In genomic region chr1:14777516-14778506, GRCh38 we compare ENCODE assay signal across 20 cellular contexts.
A peak's percentile ranks its signal among the peaks of the same experiment; 100 is the strongest.
DNase-seq lines count a peak whose midpoint lies in the region; ATAC-seq and TF ChIP-seq lines count a peak whose summit lies in the region.
"Had no signal": no experiment of that assay in that cellular context is flagged by ENCODE, and none has a peak within 500 bp of the region (broad histone marks: within the 10 kb centered on the region; RNA-seq: fewer than 3 reads in every experiment).

No MANE protein-coding gene starts in this region.

- H2AK9ac ChIP-seq in IMR-90 (replicated peaks; ENCODE audit: low read depth, low read length, poor library complexity): no peak overlapping the region

- H2BK15ac ChIP-seq in IMR-90 (ENCODE audit: low read depth, low read length): no peak overlapping the region

- H2BK20ac ChIP-seq in IMR-90 (ENCODE audit: low read depth, low read length): no peak overlapping the region

- POLR2A ChIA-PET in IMR-90 (lab: Charles Lee; ENCODE audit: unreplicated experiment) (interaction anchor here (0.7 kb wide), 1 partner anchor 13 kb away, joined by 4 read pairs; no protein-coding TSS in a partner anchor), OCI-LY7 (lab: Charles Lee) (interaction anchor here (0.6 to 1.7 kb wide), 3 partner anchors 9 to 153 kb away, joined by 3 to 4 read pairs (median 3); no protein-coding TSS in a partner anchor)

- intact Hi-C loops in IMR-90 (cut with micrococcal nuclease): loop anchor here (2.0 kb wide), 1 partner anchor 323 kb away; no protein-coding TSS in a partner anchor
- intact Hi-C loops in OCI-LY7 (cut with micrococcal nuclease; ENCODE audit: unreplicated experiment): loop anchor here (10.0 kb wide), 1 partner anchor 257 kb away; no protein-coding TSS in a partner anchor
- intact Hi-C loops in heart right ventricle (cut with DNase I): loop anchor here in 7 of 10 donors (2.0 to 10.0 kb wide), 4 partner anchors 249 to 269 kb away; no protein-coding TSS in a partner anchor

- BruUV-seq in IMR-90 (replicated peaks; lab: Mats Ljungman, UMichigan): no TSS peak
- BruUV-seq in OCI-LY7 (replicated peaks; lab: Mats Ljungman, UMichigan): no TSS peak

- H3K9me2 ChIP-seq in OCI-LY7 (ENCODE audit: insufficient read depth, low read length): no peaks in the 10 kb centered on the region

- H3K9me3 ChIP-seq in BLaER1 treated with 17β-estradiol and CSF1 and Interleukin-3, amounts not matched to agents 10 nM and 100 nM (replicated peaks in 1 of 11): peaks cover 0 to 20% (median 5%) of the 10 kb centered on the region in 11 experiments; a peak in 10 of 22 replicates
- H3K9me3 ChIP-seq in IMR-90 (ENCODE audit: control insufficient read depth, insufficient read depth, low read length) (0 out of 2 replicates have a peak, but pooled peaks cover 2% of the 10 kb centered on the region), OCI-LY7 (ENCODE audit: low read length) (no peaks in the 10 kb centered on the region), heart right ventricle (no peaks in the 10 kb centered on the region)
- H3K9me3 ChIP-seq: MG63, right lobe of liver had no signal

- H3K23ac ChIP-seq in IMR-90 (ENCODE audit: low read depth, low read length): no peak overlapping the region

- H3K27me3 ChIP-seq in BLaER1 treated with 17β-estradiol and CSF1 and Interleukin-3, amounts not matched to agents 10 nM and 100 nM: no peaks in the 10 kb centered on the region
- no peaks in the 10 kb centered on the region for H3K27me3 ChIP-seq in IMR-90 (ENCODE audit: control insufficient read depth, insufficient read depth, low read length)
- peaks cover 0 to 4% (median 0%) of the 10 kb centered on the region in 7 donors for H3K27me3 ChIP-seq in heart right ventricle
- H3K27me3 ChIP-seq: foreskin keratinocyte, MG63, right lobe of liver had no signal

- no peak for TF ChIP-seq POLR2A in IMR-90 (IDR thresholded peaks at IDR 0.05; ENCODE audit: low read depth, low read length)

- no peaks in the 10 kb centered on the region for H3K9me1 ChIP-seq in IMR-90 (ENCODE audit: insufficient read depth, low read length)

- no peaks in the 10 kb centered on the region for H4K20me1 ChIP-seq in BLaER1 treated with 17β-estradiol and CSF1 and Interleukin-3, amounts not matched to agents 10 nM and 100 nM
- no peaks in the 10 kb centered on the region for H4K20me1 ChIP-seq in IMR-90 (ENCODE audit: insufficient read depth, low read length)
- H4K20me1 ChIP-seq in OCI-LY7 (ENCODE audit: insufficient read depth, low read length): no peaks in the 10 kb centered on the region

- TF ChIP-seq CTCF in IMR-90 (conservative IDR thresholded peaks at IDR 0.05; ENCODE audit: low read depth, low read length) (no peak), OCI-LY7 (conservative IDR thresholded peaks at IDR 0.05; ENCODE audit: low read length) (no peak), heart right ventricle (IDR thresholded peaks at IDR 0.05) (no peak)

- DNase-seq in IMR-90: no peak
- no peak for DNase-seq in OCI-LY7 (ENCODE audit: low spot score)
- DNase-seq in astrocyte of the hippocampus (ENCODE audit: low read depth, low spot score): peak; percentile 56
- DNase-seq in NCI-H2029 (lab: John Stamatoyannopoulos, UW): no peak
- DNase-seq in heart right ventricle: no peak
- DNase-seq: activated naive CD4-positive, alpha-beta T cell treated with anti-CD3 and anti-CD28 coated beads for 36 hours; activated T-cell treated with anti-CD3 and anti-CD28 coated beads, Interleukin-2, amount 50 U/mL, for 48 hours; amniotic stem cell; effector memory CD8-positive, alpha-beta T cell; foreskin keratinocyte; HCEC 1CT; MG63; NCI-H1694; right lobe of liver; stimulated activated CD4-positive, alpha-beta T cell treated with anti-CD3 and anti-CD28 coated beads, Interleukin-15, amount 100 ng/mL, for 24 hours had no signal

- TF ChIP-seq RAD21 in IMR-90 (IDR thresholded peaks at IDR 0.05; ENCODE audit: low read length): no peak

- dilution Hi-C loops in IMR-90 (cut with HindIII; ENCODE audit: low sequenced_read_pairs, unreplicated experiment): no loop called here

- no peaks in the 10 kb centered on the region for H3K79me2 ChIP-seq in OCI-LY7 (ENCODE audit: insufficient read depth, low read depth, low read length)

- H2AK5ac ChIP-seq in IMR-90 (ENCODE audit: low read depth, low read length): no peak overlapping the region

- in situ Hi-C loops in IMR-90 (cut with MboI; ENCODE audit: low sequenced_read_pairs): loop anchor here (5.0 kb wide), 1 partner anchor 269 kb away; no protein-coding TSS in a partner anchor

- H3K9ac ChIP-seq in BLaER1 treated with 17β-estradiol and CSF1 and Interleukin-3, amounts not matched to agents 10 nM and 100 nM: peak overlapping the region in 8 of 11 experiments; percentile 43 to 73 (median 58); a peak in 14 of 22 replicates
- H3K9ac ChIP-seq in IMR-90 (ENCODE audit: low read depth, low read length): no peak overlapping the region

- no peak overlapping the region for H4K8ac ChIP-seq in IMR-90 (ENCODE audit: low read depth in 2 of 2, low read length in 2 of 2)

- peak overlapping the region in 9 of 11 experiments; percentile 14 to 88 (median 79); a peak in 17 of 22 replicates for H3K27ac ChIP-seq in BLaER1 treated with 17β-estradiol and CSF1 and Interleukin-3, amounts not matched to agents 10 nM and 100 nM
- no peak overlapping the region for H3K27ac ChIP-seq in IMR-90 (ENCODE audit: insufficient read depth, low read length)
- no peak overlapping the region for H3K27ac ChIP-seq in OCI-LY7 (ENCODE audit: low read depth, low read length, poor library complexity, severe bottlenecking)
- H3K27ac ChIP-seq in heart right ventricle: no peak overlapping the region
- H3K27ac ChIP-seq: foreskin keratinocyte, right lobe of liver, SK-N-MC had no signal

- H3K36me3 ChIP-seq in BLaER1 treated with 17β-estradiol and CSF1 and Interleukin-3, amounts not matched to agents 10 nM and 100 nM: no peaks in the 10 kb centered on the region
- H3K36me3 ChIP-seq in IMR-90 (ENCODE audit: control insufficient read depth, insufficient read depth, low read length) (no peaks in the 10 kb centered on the region), OCI-LY7 (ENCODE audit: insufficient read depth, low read length) (no peaks in the 10 kb centered on the region), heart right ventricle (no peaks in the 10 kb centered on the region)
- H3K36me3 ChIP-seq: MG63, right lobe of liver had no signal

- H4K91ac ChIP-seq in IMR-90 (ENCODE audit: insufficient read depth, low read depth, low read length): no peak overlapping the region

- H3K4ac ChIP-seq in IMR-90 (ENCODE audit: low read depth, low read length): no peak overlapping the region

- CTCF ChIA-PET in IMR-90 (lab: Yijun Ruan, JAX) (interaction anchor here (1.0 kb wide), 1 partner anchor 10 kb away, joined by 3 read pairs; no protein-coding TSS in a partner anchor), OCI-LY7 (lab: Charles Lee; ENCODE audit: unreplicated experiment) (interaction anchor here (0.6 to 0.9 kb wide), 2 partner anchors 22 to 887 kb away, joined by 3 to 4 read pairs; no protein-coding TSS in a partner anchor)

- 43% methylated on average over 1 of the region's 11 CpGs; no CpG with 5 or more reads in 1 of the 2 experiments for WGBS in IMR-90 (ENCODE audit: extremely low coverage in 2 of 2, insufficient read length in 1 of 2), 2 experiments
- WGBS in heart right ventricle, 2 donors: 70 to 73% methylated on average over 11 of the region's 11 CpGs

- peaks cover 18 to 62% (median 50%) of the 10 kb centered on the region in 10 experiments for H3K4me1 ChIP-seq in BLaER1 treated with 17β-estradiol and CSF1 and Interleukin-3, amounts not matched to agents 10 nM and 100 nM
- H3K4me1 ChIP-seq in IMR-90 (ENCODE audit: control insufficient read depth, insufficient read depth, low read length) (no peaks in the 10 kb centered on the region), OCI-LY7 (ENCODE audit: insufficient read depth, low read length, poor library complexity, severe bottlenecking) (peaks cover 16% of the 10 kb centered on the region), heart right ventricle (peaks cover 0 to 3% (median 0%) of the 10 kb centered on the region in 9 donors)
- H3K4me1 ChIP-seq: foreskin keratinocyte, right lobe of liver had no signal

- no peak overlapping the region for H3K14ac ChIP-seq in IMR-90 (replicated peaks; ENCODE audit: low read depth, low read length)

- H3K79me1 ChIP-seq in IMR-90 (ENCODE audit: low read depth in 1 of 2, low read length in 2 of 2): no peaks in the 10 kb centered on the region

- H2AFZ ChIP-seq in IMR-90 (replicated peaks; ENCODE audit: low read length, poor library complexity) (peak overlapping the region; percentile 56), OCI-LY7 (ENCODE audit: low read length) (peak overlapping the region; percentile 33; the same call in 1 of the 2 replicates)

- no peak overlapping the region for H3K18ac ChIP-seq in IMR-90 (ENCODE audit: low read depth, low read length)

- peak overlapping the region in 2 of 10 experiments; percentile 3 to 28; a peak in 1 of 20 replicates for H3K4me3 ChIP-seq in BLaER1 treated with 17β-estradiol and CSF1 and Interleukin-3, amounts not matched to agents 10 nM and 100 nM
- H3K4me3 ChIP-seq in IMR-90 (ENCODE audit: insufficient read depth, low read depth, low read length): no peak overlapping the region
- H3K4me3 ChIP-seq in OCI-LY7 (ENCODE audit: low read depth, low read length, poor library complexity, severe bottlenecking): no peak overlapping the region
- no peak overlapping the region for H3K4me3 ChIP-seq in heart right ventricle
- H3K4me3 ChIP-seq: MG63, right lobe of liver, SK-N-MC had no signal

- ATAC-seq in IMR-90 (ENCODE audit: low read depth): no peak
- ATAC-seq in GM21423 (IDR thresholded peaks at IDR 0.05; ENCODE audit: unreplicated experiment): no peak
- no peak for ATAC-seq in GM21447 (IDR thresholded peaks at IDR 0.05; ENCODE audit: unreplicated experiment)
- no peak for ATAC-seq in heart right ventricle
- ATAC-seq: effector memory CD8-positive, alpha-beta T cell; esophagus mucosa; foreskin keratinocyte had no signal

- H2BK120ac ChIP-seq in IMR-90 (ENCODE audit: low read depth, low read length): no peak overlapping the region

- no peak overlapping the region for H2BK5ac ChIP-seq in IMR-90 (ENCODE audit: low read depth, low read length, poor library complexity, severe bottlenecking)

- H3K4me2 ChIP-seq in BLaER1 treated with 17β-estradiol and CSF1 and Interleukin-3, amounts not matched to agents 10 nM and 100 nM: peak overlapping the region; percentile 43 to 92 (median 79)
- H3K4me2 ChIP-seq in IMR-90 (ENCODE audit: low read depth, low read length) (no peak overlapping the region), OCI-LY7 (ENCODE audit: low read length) (peak overlapping the region; percentile 31; the same call in 1 of the 2 replicates)

- H4K5ac ChIP-seq in IMR-90 (ENCODE audit: low read depth, low read length): no peak overlapping the region

- no peak overlapping the region for H3K56ac ChIP-seq in IMR-90 (ENCODE audit: extremely low read depth, insufficient read depth, low read length)

TF ChIP-seq in IMR-90, 13 proteins besides CTCF, POLR2A, EP300 and RAD21 (continues in another document):
- TF ChIP-seq SMC3 (IDR thresholded peaks at IDR 0.05; ENCODE audit: low read depth, low read length): no peak
- TF ChIP-seq MAFK (IDR thresholded peaks at IDR 0.05; ENCODE audit: low read depth, low read length): no peak
- no peak for TF ChIP-seq RFX5 (IDR thresholded peaks at IDR 0.05; ENCODE audit: low read depth, low read length)
- no peak for TF ChIP-seq BHLHE40 (IDR thresholded peaks at IDR 0.05; ENCODE audit: low read depth, low read length)
- no peak for TF ChIP-seq NFE2L2 (IDR thresholded peaks at IDR 0.05; ENCODE audit: low read depth, low read length)

Comparison
In these comparisons a context has a peak if more than half of its experiments do, and no peak if none do; other contexts are left out.
1. H3K27ac ChIP-seq: peak in BLaER1 treated with 17β-estradiol and CSF1 and Interleukin-3, amounts not matched to agents 10 nM and 100 nM (9 of 11); none in IMR-90 (single experiment), OCI-LY7 (single experiment) and heart right ventricle (0 of 10).